ENCODE assay signal across 7 cellular contexts in genomic region chr5:41932770-41933169, GRCh38.
"Had no signal": no experiment of that assay in that cellular context is flagged by ENCODE, and none has a peak within 500 bp of the region (broad histone marks: within the 10 kb centered on the region; RNA-seq: fewer than 3 reads in every experiment).

No MANE protein-coding gene starts in this region.

- DNase-seq: H9, HCEC 1CT, IMR-90 had no signal

- H3K4me3 ChIP-seq: GM23338, K562 had no signal

- ATAC-seq: GM23338, K562 had no signal

- FAIRE-seq: H1, HTR-8/SVneo, K562 had no signal
